In genomic region chr7:85184599-85185354, GRCh38 we compare ENCODE assay signal across 8 cellular contexts. TPM values are rescaled to one million over a fixed set of nuclear protein-coding genes. Genes with fewer than 3 reads are reported as not detected.
DNase-seq lines count a peak whose midpoint lies in the region; ATAC-seq and TF ChIP-seq lines count a peak whose summit lies in the region.

No MANE protein-coding gene starts in this region.

- H3K4me3 ChIP-seq in gastroesophageal sphincter (peak overlapping the region; percentile 34 to 60), trophoblast cell (ENCODE audit: low read depth, low read length) (no peak overlapping the region)

- ATAC-seq in gastroesophageal sphincter (no peak), HG02678 (IDR thresholded peaks at IDR 0.05; ENCODE audit: unreplicated experiment) (no peak)

- no peak for TF ChIP-seq POLR2A in gastroesophageal sphincter (IDR thresholded peaks at IDR 0.05)

- H3K18ac ChIP-seq in trophoblast cell (ENCODE audit: low read length) = no peak overlapping the region

- no peak overlapping the region for H2BK120ac ChIP-seq in trophoblast cell (ENCODE audit: insufficient read depth, low read length, poor library complexity)

- DNase-seq in COR-L47 (lab: John Stamatoyannopoulos, UW) (peak; percentile 41), SK-MEL-5 (ENCODE audit: low read depth, low spot score) (peak; percentile 28), trophoblast cell (no peak), NCI-H187 treated with DMSO at 0.1 percent for 48 hours (lab: John Stamatoyannopoulos, UW) (no peak), RKO (ENCODE audit: low spot score) (no peak), activated gamma-delta T cell (lab: John Stamatoyannopoulos, UW) (no peak)

- no peaks in the 10 kb centered on the region for H3K79me1 ChIP-seq in trophoblast cell (ENCODE audit: low read length)

- H4K91ac ChIP-seq in trophoblast cell (ENCODE audit: low read depth, low read length) = no peak overlapping the region

- TF ChIP-seq EP300 in gastroesophageal sphincter (IDR thresholded peaks at IDR 0.05) = no peak

- H3K14ac ChIP-seq in trophoblast cell (ENCODE audit: low read length) = no peak overlapping the region

- H4K8ac ChIP-seq in trophoblast cell (ENCODE audit: low read depth, low read length) = no peak overlapping the region

- H3K27ac ChIP-seq in gastroesophageal sphincter (peak overlapping the region in 2 of 4 donors; percentile 60 to 76), trophoblast cell (ENCODE audit: low read depth, low read length) (no peak overlapping the region)

- H3K9me3 ChIP-seq in gastroesophageal sphincter (no peaks in the 10 kb centered on the region), trophoblast cell (ENCODE audit: insufficient read depth, low read depth, low read length) (no peaks in the 10 kb centered on the region)

- no peak overlapping the region for H2AK5ac ChIP-seq in trophoblast cell (ENCODE audit: low read length)

- H3K36me3 ChIP-seq in gastroesophageal sphincter (no peaks in the 10 kb centered on the region), trophoblast cell (ENCODE audit: control insufficient read depth in 1 of 2, insufficient read depth in 2 of 2, low read length in 2 of 2) (no peaks in the 10 kb centered on the region)

- TF ChIP-seq CTCF in gastroesophageal sphincter (IDR thresholded peaks at IDR 0.05) = no peak

- H2AFZ ChIP-seq in trophoblast cell (ENCODE audit: insufficient read depth, low read length, poor library complexity) = no peak overlapping the region

- H3K79me2 ChIP-seq in trophoblast cell (ENCODE audit: control insufficient read depth, insufficient read depth, low read length, poor library complexity) = no peaks in the 10 kb centered on the region

- H3K9ac ChIP-seq in trophoblast cell (ENCODE audit: low read length) = no peak overlapping the region

- peaks cover 0 to 29% (median 0%) of the 10 kb centered on the region in 3 donors for H3K4me1 ChIP-seq in gastroesophageal sphincter
- no peaks in the 10 kb centered on the region for H3K4me1 ChIP-seq in trophoblast cell (ENCODE audit: control insufficient read depth in 1 of 2, insufficient read depth in 2 of 2, low read length in 2 of 2)

- WGBS in gastroesophageal sphincter (ENCODE audit: low coverage in 1 of 2), 2 donors = 35 to 50% methylated on average over 8 of the region's 18 CpGs
- no CpG with 5 or more reads among the region's 18 CpGs for WGBS in trophoblast cell (ENCODE audit: extremely low coverage, insufficient coverage, insufficient read length)

- H3K27me3 ChIP-seq in gastroesophageal sphincter (peaks cover 30% of the 10 kb centered on the region), trophoblast cell (ENCODE audit: insufficient read depth, low read length) (no peaks in the 10 kb centered on the region)

- no peak overlapping the region for H3K23ac ChIP-seq in trophoblast cell (ENCODE audit: low read length)

- H3K4me2 ChIP-seq in trophoblast cell (ENCODE audit: low read length) = peak overlapping the region; percentile 99

- in situ Hi-C loops in SK-MEL-5 (cut with HindIII; ENCODE audit: low pct_unique_long_range_greater_than_20kb, low sequenced_read_pairs) = no loop called here

- H3K4ac ChIP-seq in trophoblast cell (ENCODE audit: low read depth, low read length) = no peak overlapping the region

- H4K12ac ChIP-seq in trophoblast cell (ENCODE audit: low read depth, low read length) = no peak overlapping the region

- no peak overlapping the region for H2BK5ac ChIP-seq in trophoblast cell (ENCODE audit: low read depth, low read length, poor library complexity)

- H2BK12ac ChIP-seq in trophoblast cell (ENCODE audit: low read length) = no peak overlapping the region

RNA-seq across cellular contexts. Expression of gene SEMA3D, which starts 2.1 kb away (rescaled TPM):
- total RNA-seq in SK-MEL-5 (2014; rRNA removed; shearing (Covaris generic)) = 0.95 and 1.3 TPM in 2 replicates
- polyA plus RNA-seq in SK-MEL-5 (2015; cell fraction: cytosol; rRNA removed) = 0.33 and 0.65 TPM in 2 replicates
- polyA plus RNA-seq in SK-MEL-5 (2015; cell fraction: nucleus; rRNA removed) = 0.09 and 0.95 TPM in 2 replicates
- 10 to 100 TPM in 2 of 4 donors, 1 to 10 TPM in 1, under 1 TPM in 1; 0.27 to 24.6 (median 6.5) TPM for total RNA-seq in gastroesophageal sphincter
- 2.0 and 2.4 TPM in 2 replicates for polyA plus RNA-seq in trophoblast cell (2013)

Comparison
In these comparisons a context has a peak if more than half of its experiments do, and no peak if none do; other contexts are left out.
1. DNase-seq: peak in COR-L47 (single experiment) and SK-MEL-5 (single experiment); none in trophoblast cell (0 of 2), NCI-H187 treated with DMSO at 0.1 percent for 48 hours (single experiment), RKO (single experiment) and activated gamma-delta T cell (single experiment).